In genomic region chr1:156663178-156663577, GRCh38 we compare ENCODE assay signal across 10 cellular contexts. TPM values are rescaled to one million over a fixed set of nuclear protein-coding genes. Genes with fewer than 3 reads are reported as not detected.
DNase-seq lines count a peak whose midpoint lies in the region; ATAC-seq and TF ChIP-seq lines count a peak whose summit lies in the region.
"Had no signal": no experiment of that assay in that cellular context is flagged by ENCODE, and none has a peak within 500 bp of the region (broad histone marks: within the 10 kb centered on the region; RNA-seq: fewer than 3 reads in every experiment).

No MANE protein-coding gene starts in this region.

- H3K4me3 ChIP-seq in fibroblast of lung (replicated peaks in 1 of 4; ENCODE audit: control extremely low read depth in 1 of 4, insufficient read depth in 1 of 4, low read depth in 3 of 4, low read length in 4 of 4) (no peak overlapping the region), osteoblast (ENCODE audit: insufficient read depth, low read length) (no peak overlapping the region)

- H3K27ac ChIP-seq in fibroblast of lung (ENCODE audit: insufficient read depth, low read length) (peak overlapping the region; percentile 75), osteoblast (ENCODE audit: low read depth, low read length) (peak overlapping the region; percentile 78)

- no peaks in the 10 kb centered on the region for H3K36me3 ChIP-seq in fibroblast of lung (ENCODE audit: control insufficient read depth, insufficient read depth, low read length)
- H3K36me3 ChIP-seq in osteoblast (ENCODE audit: insufficient read depth, low read length) = no peaks in the 10 kb centered on the region

- no peaks in the 10 kb centered on the region for H3K27me3 ChIP-seq in fibroblast of lung (ENCODE audit: control insufficient read depth, insufficient read depth, low read length)
- no peaks in the 10 kb centered on the region for H3K27me3 ChIP-seq in osteoblast (ENCODE audit: insufficient read depth, low read length)

- H2AFZ ChIP-seq in fibroblast of lung (ENCODE audit: low read length) (no peak overlapping the region), osteoblast (ENCODE audit: low read length) (no peak overlapping the region)

- H3K9me3 ChIP-seq in fibroblast of lung (ENCODE audit: control insufficient read depth, insufficient read depth, low read depth, low read length) = no peaks in the 10 kb centered on the region
- no peaks in the 10 kb centered on the region for H3K9me3 ChIP-seq in osteoblast (ENCODE audit: low read depth, low read length)

- H3K9ac ChIP-seq in fibroblast of lung (ENCODE audit: insufficient read depth, low read length) = no peak overlapping the region

- DNase-seq in DMS53 treated with DMSO at 0.1 percent for 48 hours (lab: John Stamatoyannopoulos, UW; ENCODE audit: unreplicated experiment) = peak; percentile 58
- DNase-seq in NCI-H82 treated with DMSO at 0.1 percent for 48 hours (lab: John Stamatoyannopoulos, UW; ENCODE audit: unreplicated experiment) = peak; percentile 76
- DNase-seq in fibroblast of lung (ENCODE audit: low read depth in 2 of 2) = peak; percentile 74 to 76
- peak; percentile 85 for DNase-seq in osteoblast (ENCODE audit: insufficient read length, low spot score, missing footprints)
- no peak for DNase-seq in NCI-H2081 treated with DMSO at 0.1 percent for 48 hours (lab: John Stamatoyannopoulos, UW)
- DNase-seq: activated CD8-positive, alpha-beta memory T cell treated with anti-CD3 and anti-CD28 coated beads, Interleukin-2, amount 50 U/mL, for 48 hours had no signal

- H3K4me1 ChIP-seq in fibroblast of lung (ENCODE audit: control insufficient read depth, extremely low read depth, insufficient read depth, low read length) (peaks cover 68% of the 10 kb centered on the region), osteoblast (ENCODE audit: insufficient read depth, low read length) (peaks cover 52% of the 10 kb centered on the region)

- peak overlapping the region; percentile 33 for H3K4me2 ChIP-seq in fibroblast of lung (ENCODE audit: extremely low read depth, insufficient read depth, low read length)
- no peak overlapping the region for H3K4me2 ChIP-seq in osteoblast (ENCODE audit: insufficient read depth, low read length)

- no peak for TF ChIP-seq CTCF in fibroblast of lung (conservative IDR thresholded peaks at IDR 0.05 in 1 of 2, IDR thresholded peaks at IDR 0.05 in 1 of 2; ENCODE audit: low read depth in 1 of 2, low read length in 2 of 2)
- TF ChIP-seq CTCF in osteoblast (IDR thresholded peaks at IDR 0.05; ENCODE audit: extremely low read depth, low read depth, low read length) = no peak

- H3K79me2 ChIP-seq in fibroblast of lung (ENCODE audit: control insufficient read depth, insufficient read depth, low read length) = no peaks in the 10 kb centered on the region
- H3K79me2 ChIP-seq in osteoblast (ENCODE audit: insufficient read depth, low read length) = no peaks in the 10 kb centered on the region

- H4K20me1 ChIP-seq in fibroblast of lung (ENCODE audit: control insufficient read depth, extremely low read depth, insufficient read depth, low read length) (no peaks in the 10 kb centered on the region), osteoblast (ENCODE audit: insufficient read depth, low read length) (no peaks in the 10 kb centered on the region)

- ATAC-seq in GM21515 (IDR thresholded peaks at IDR 0.05; ENCODE audit: unreplicated experiment) (no peak), HG02885 (IDR thresholded peaks at IDR 0.05; ENCODE audit: poor library complexity, unreplicated experiment) (no peak), HG02870 (IDR thresholded peaks at IDR 0.05; ENCODE audit: unreplicated experiment) (no peak)
- ATAC-seq: sciatic nerve had no signal

RNA-seq across cellular contexts. Expression of gene NES, which starts 14.0 kb away (rescaled TPM):
- total RNA-seq in fibroblast of lung (44.2 and 87.4 TPM in 2 replicates), osteoblast (0.36 and 1.5 TPM in 2 replicates)
- 23.0 and 34.6 TPM in 2 replicates for polyA plus RNA-seq in fibroblast of lung
- polyA plus RNA-seq in fibroblast of lung (2012) = 176 and 247 TPM in 2 replicates
- polyA minus RNA-seq in fibroblast of lung (ENCODE audit: low replicate concordance) = 82.1 and 135 TPM in 2 replicates

RNA-seq across cellular contexts. Expression of gene BCAN, which starts 21.3 kb away (rescaled TPM):
- total RNA-seq in fibroblast of lung (under 0.01 TPM in 1 of 2 replicates, not detected in the other), osteoblast (not detected in 2 replicates)
- 0.03 and 0.05 TPM in 2 replicates for polyA plus RNA-seq in fibroblast of lung
- 0.07 and 0.17 TPM in 2 replicates for polyA plus RNA-seq in fibroblast of lung (2012)
- polyA minus RNA-seq in fibroblast of lung (ENCODE audit: low replicate concordance) = 0.89 TPM in 1 of 2 replicates, not detected in the other

RNA-seq across cellular contexts. Expression of gene CRABP2, which starts 42.2 kb away (rescaled TPM):
- total RNA-seq in fibroblast of lung (33.4 and 70.4 TPM in 2 replicates), osteoblast (9.1 and 16.6 TPM in 2 replicates)
- polyA plus RNA-seq in fibroblast of lung = 48.9 and 184 TPM in 2 replicates
- polyA plus RNA-seq in fibroblast of lung (2012) = 130 and 416 TPM in 2 replicates
- 25.3 and 53.9 TPM in 2 replicates for polyA minus RNA-seq in fibroblast of lung (ENCODE audit: low replicate concordance)

RNA-seq across cellular contexts. Expression of gene HAPLN2, which starts 44.0 kb away (rescaled TPM):
- total RNA-seq in fibroblast of lung = not detected in 2 replicates
- not detected in 2 replicates for polyA plus RNA-seq in fibroblast of lung
- not detected in 2 replicates for polyA plus RNA-seq in fibroblast of lung (2012)
- not detected in 2 replicates for polyA minus RNA-seq in fibroblast of lung (ENCODE audit: low replicate concordance)
- not detected in 2 replicates for total RNA-seq in osteoblast

Comparison
In these comparisons a context has a peak if more than half of its experiments do, and no peak if none do; other contexts are left out.
1. RNA of gene NES, which starts 14.0 kb away (total RNA-seq): 44.2 to 87.4 TPM in fibroblast of lung; 0.36 to 1.5 TPM in osteoblast; every median in the first group is over 10 times any median in the second.